23 cellular contexts compared by ENCODE assay signal in the genomic region with DNA sequence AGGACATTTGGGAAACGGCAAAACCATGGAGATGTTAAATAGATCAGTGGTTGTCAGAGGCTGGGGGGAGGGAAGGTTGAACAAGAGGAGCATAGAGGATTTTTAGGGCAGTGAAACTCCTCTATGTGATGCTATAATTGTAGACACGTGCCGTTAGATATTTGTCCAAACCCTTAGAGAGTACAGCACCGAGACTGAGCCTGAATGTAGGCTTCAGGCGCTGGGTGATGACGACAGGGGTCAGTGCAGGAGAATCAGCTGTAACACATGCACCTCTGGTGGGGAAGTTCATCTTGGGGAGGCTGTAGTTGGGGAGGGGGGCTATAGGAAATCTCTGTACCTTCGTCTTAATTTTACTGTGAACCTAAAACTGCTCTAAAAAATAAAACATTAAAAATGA.
"Had no signal": no experiment of that assay in that cellular context is flagged by ENCODE, and none has a peak within 500 bp of the region (broad histone marks: within the 10 kb centered on the region; RNA-seq: fewer than 3 reads in every experiment).

No MANE protein-coding gene starts in this region.

- H3K9ac ChIP-seq: neural progenitor cell had no signal

- H3K4me3 Mint-ChIP-seq: activated CD4-positive, alpha-beta memory T cell treated with anti-CD3 and anti-CD28 coated beads, Interleukin-2, amount 10 ng/mL, durations not matched to agents 7 days and 5 days; activated CD4-positive, alpha-beta T cell treated with anti-CD3 and anti-CD28 coated beads, Interleukin-2, amount 10 ng/mL, durations not matched to agents 24 days and 14 days; brain; immature natural killer cell; neural progenitor cell; T-helper 17 cell had no signal

- H3K4me1 ChIP-seq: foreskin keratinocyte, left lung, neural progenitor cell, upper lobe of left lung had no signal

- H2AFZ ChIP-seq: hepatocyte, neural progenitor cell had no signal

- H3K36me3 Mint-ChIP-seq: activated naive CD4-positive, alpha-beta T cell treated with anti-CD3 and anti-CD28 coated beads, Interleukin-2, amount 50 U/mL, for 72 hours; brain; immature natural killer cell; naive thymus-derived CD8-positive, alpha-beta T cell; neural progenitor cell had no signal

- FAIRE-seq: small intestine had no signal

- H3K27ac Mint-ChIP-seq: activated CD4-positive, alpha-beta memory T cell treated with anti-CD3 and anti-CD28 coated beads, Interleukin-2, amount 10 ng/mL, durations not matched to agents 7 days and 5 days; activated CD4-positive, alpha-beta T cell treated with anti-CD3 and anti-CD28 coated beads, Interleukin-2, amount 10 ng/mL, durations not matched to agents 24 days and 14 days; activated naive CD4-positive, alpha-beta T cell treated with anti-CD3 and anti-CD28 coated beads, Interleukin-2, amount 50 U/mL, for 72 hours; brain; immature natural killer cell; neural progenitor cell; T-helper 17 cell had no signal

- DNase-seq: activated CD4-positive, alpha-beta memory T cell treated with anti-CD3 and anti-CD28 coated beads, Interleukin-2, amount 10 ng/mL, durations not matched to agents 7 days and 5 days; activated CD4-positive, alpha-beta T cell treated with anti-CD3 and anti-CD28 coated beads, Interleukin-2, amount 10 ng/mL, durations not matched to agents 24 days and 14 days; activated effector memory CD4-positive, alpha-beta T cell treated with anti-CD3 and anti-CD28 coated beads, Interleukin-2, amount 50 U/mL, for 16 hours; dermis blood vessel endothelial cell; effector CD8-positive, alpha-beta T cell; foreskin keratinocyte; glutamatergic neuron; immature natural killer cell; left lung; naive thymus-derived CD8-positive, alpha-beta T cell; small intestine; stimulated activated CD4-positive, alpha-beta T cell treated with anti-CD3 and anti-CD28 coated beads, Interleukin-15, amount 100 ng/mL, for 24 hours; stimulated activated naive CD4-positive, alpha-beta T cell; T-helper 17 cell; upper lobe of left lung had no signal

- H3K36me3 ChIP-seq: left lung, neural progenitor cell, thoracic aorta, upper lobe of left lung had no signal

- H3K4me3 ChIP-seq: hepatocyte, left lung, lung, neural progenitor cell, thoracic aorta, upper lobe of left lung had no signal

- ATAC-seq: activated CD4-positive, CD25-positive, alpha-beta regulatory T cell treated with anti-CD3 and anti-CD28 coated beads, Interleukin-2, amount 50 U/mL, for 24 hours; activated naive CD4-positive, alpha-beta T cell treated with anti-CD3 and anti-CD28 coated beads, Interleukin-2, amount 50 U/mL, for 72 hours; foreskin keratinocyte; left lung; naive thymus-derived CD8-positive, alpha-beta T cell; sciatic nerve; T-helper 17 cell had no signal

- H3K27ac ChIP-seq: foreskin keratinocyte, hepatocyte, left lung, neural progenitor cell, thoracic aorta, upper lobe of left lung had no signal

- H3K4me2 ChIP-seq: hepatocyte, neural progenitor cell had no signal

- H3K4me1 Mint-ChIP-seq: activated CD4-positive, alpha-beta memory T cell treated with anti-CD3 and anti-CD28 coated beads, Interleukin-2, amount 10 ng/mL, durations not matched to agents 7 days and 5 days; activated CD4-positive, alpha-beta T cell treated with anti-CD3 and anti-CD28 coated beads, Interleukin-2, amount 10 ng/mL, durations not matched to agents 24 days and 14 days; brain; immature natural killer cell; neural progenitor cell had no signal

- H3K9me3 ChIP-seq: left lung, thoracic aorta, upper lobe of left lung had no signal

- H3K9me3 Mint-ChIP-seq: activated CD4-positive, alpha-beta memory T cell treated with anti-CD3 and anti-CD28 coated beads, Interleukin-2, amount 10 ng/mL, durations not matched to agents 7 days and 5 days; activated CD4-positive, alpha-beta T cell treated with anti-CD3 and anti-CD28 coated beads, Interleukin-2, amount 10 ng/mL, durations not matched to agents 24 days and 14 days; activated naive CD4-positive, alpha-beta T cell treated with anti-CD3 and anti-CD28 coated beads, Interleukin-2, amount 50 U/mL, for 72 hours; immature natural killer cell; naive thymus-derived CD8-positive, alpha-beta T cell; neural progenitor cell had no signal

- H3K79me2 ChIP-seq: hepatocyte had no signal

- H3K27me3 ChIP-seq: foreskin keratinocyte, upper lobe of left lung had no signal
